ENCODE assay signal across 8 cellular contexts in genomic region chr1:220272841-220273090, GRCh38. TPM values are rescaled to one million over a fixed set of nuclear protein-coding genes. Genes with fewer than 3 reads are reported as not detected.
A peak's percentile ranks its signal among the peaks of the same experiment; 100 is the strongest.
DNase-seq lines count a peak whose midpoint lies in the region; ATAC-seq and TF ChIP-seq lines count a peak whose summit lies in the region.

No MANE protein-coding gene starts in this region.

- H3K9me3 ChIP-seq in Panc1 (ENCODE audit: control insufficient read depth, insufficient read depth, low read depth, low read length) (no peaks in the 10 kb centered on the region), gastrocnemius medialis (no peaks in the 10 kb centered on the region)

- no peak for TF ChIP-seq POLR2A in gastrocnemius medialis (IDR thresholded peaks at IDR 0.05)

- H3K4me1 ChIP-seq in Panc1 (ENCODE audit: control insufficient read depth, insufficient read depth, low read length) = peaks cover 18% of the 10 kb centered on the region
- peaks cover 9 to 29% of the 10 kb centered on the region in 2 donors for H3K4me1 ChIP-seq in gastrocnemius medialis

- intact Hi-C loops in Panc1 (cut with micrococcal nuclease; ENCODE audit: unreplicated experiment) (no loop called here), gastrocnemius medialis (cut with DNase I; ENCODE audit: low total_unique reads) (loop anchor here (2.0 to 10.0 kb wide), 4 partner anchors 178 to 512 kb away; partner anchors contain the start of genes C1orf115, IARS2 and MTARC1)

- CTCF ChIA-PET in Panc1 (lab: Charles Lee) = interaction anchor here (0.6 to 1.2 kb wide), 3 partner anchors 18 to 460 kb away, joined by 4 to 7 read pairs (median 4); no protein-coding TSS in a partner anchor

- BruUV-seq in Panc1 (replicated peaks; lab: Mats Ljungman, UMichigan) = no TSS peak

- POLR2A ChIA-PET in Panc1 (lab: Charles Lee) = interaction anchor here (0.5 kb wide), 1 partner anchor 38 kb away, joined by 3 read pairs; no protein-coding TSS in a partner anchor

- H3K27me3 ChIP-seq in Panc1 (ENCODE audit: control insufficient read depth, insufficient read depth, low read length) (peaks cover 2% of the 10 kb centered on the region; the same call in 1 of the 2 replicates), gastrocnemius medialis (no peaks in the 10 kb centered on the region)

- H3K36me3 ChIP-seq in Panc1 (ENCODE audit: control insufficient read depth, insufficient read depth, low read length) (peaks cover 2% of the 10 kb centered on the region), gastrocnemius medialis (no peaks in the 10 kb centered on the region)

- peak overlapping the region; percentile 93 for H3K27ac ChIP-seq in Panc1 (ENCODE audit: low read length)
- H3K27ac ChIP-seq in gastrocnemius medialis = peak overlapping the region; percentile 80 to 87 (median 87)

- DNase-seq in DMS53 treated with DMSO at 0.1 percent for 48 hours (lab: John Stamatoyannopoulos, UW; ENCODE audit: unreplicated experiment) (peak; percentile 80), Panc1 (ENCODE audit: low read depth, low spot score) (no peak), fibroblast of the aortic adventitia (ENCODE audit: low read depth) (no peak), gastrocnemius medialis (no peak), middle frontal gyrus (ENCODE audit: extremely low spot score, low spot score) (no peak), SKM-1 (lab: John Stamatoyannopoulos, UW; ENCODE audit: unreplicated experiment) (no peak), SIG-M5 (lab: John Stamatoyannopoulos, UW) (no peak)

- in situ Hi-C loops in Panc1 (cut with HindIII; ENCODE audit: low pct_unique_long_range_greater_than_20kb, low sequenced_read_pairs) = no loop called here
- in situ Hi-C loops in gastrocnemius medialis (cut with MboI; ENCODE audit: low sequenced_read_pairs in 4 of 4) = no loop called here

- peak overlapping the region; percentile 88 to 96 for H3K4me3 ChIP-seq in Panc1 (ENCODE audit: low read depth in 2 of 2, low read length in 2 of 2)
- peak overlapping the region; percentile 99 for H3K4me3 ChIP-seq in fibroblast of the aortic adventitia (ENCODE audit: low read depth, low read length)
- peak overlapping the region; percentile 88 to 96 (median 90) for H3K4me3 ChIP-seq in gastrocnemius medialis

- TF ChIP-seq CTCF in Panc1 (IDR thresholded peaks at IDR 0.05) (no peak), fibroblast of the aortic adventitia (IDR thresholded peaks at IDR 0.05; ENCODE audit: insufficient read depth, low read length) (no peak), gastrocnemius medialis (IDR thresholded peaks at IDR 0.05 in 4 of 5, conservative IDR thresholded peaks at IDR 0.05 in 1 of 5) (no peak)

- ATAC-seq in Panc1 (no peak), gastrocnemius medialis (no peak), GM18868 (IDR thresholded peaks at IDR 0.05; ENCODE audit: unreplicated experiment) (no peak)

RNA-seq across cellular contexts. Expression of gene RAB3GAP2, which starts 0.5 kb away (rescaled TPM):
- total RNA-seq in Panc1 (2021; ENCODE audit: unreplicated experiment) (39.0 TPM), fibroblast of the aortic adventitia (ENCODE audit: low replicate concordance) (32.4 and 39.7 TPM in 2 replicates), gastrocnemius medialis (10 to 100 TPM; 16.5 to 24.2 (median 18.0) TPM)
- 22.2 TPM for polyA plus RNA-seq in Panc1 (2012; ENCODE audit: insufficient read length)
